15 cellular contexts compared by ENCODE assay signal in the genomic region with DNA sequence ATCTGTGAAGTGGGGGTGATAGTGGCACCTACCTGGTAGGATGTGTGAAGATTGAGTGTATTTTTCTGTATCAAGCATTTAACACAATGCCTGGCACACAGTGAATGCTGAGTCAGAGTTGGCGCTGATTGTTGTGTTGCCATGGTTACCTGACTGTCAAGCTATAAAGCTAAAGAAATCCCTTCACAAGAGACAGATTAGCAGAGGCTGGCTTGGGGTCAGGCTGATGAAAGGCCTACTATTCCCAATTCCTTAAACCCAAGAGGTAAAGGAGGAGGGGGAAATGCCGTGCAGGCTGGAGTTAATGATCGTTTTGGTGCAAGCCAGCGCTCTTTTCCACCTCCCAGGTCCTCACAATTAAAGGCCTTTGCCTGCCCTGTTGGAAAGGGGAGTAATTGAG. TPM values are rescaled to one million over a fixed set of nuclear protein-coding genes. Genes with fewer than 3 reads are reported as not detected.
DNase-seq lines count a peak whose midpoint lies in the region; FAIRE-seq and TF ChIP-seq lines count a peak whose summit lies in the region.
"Had no signal": no experiment of that assay in that cellular context is flagged by ENCODE, and none has a peak within 500 bp of the region (broad histone marks: within the 10 kb centered on the region; RNA-seq: fewer than 3 reads in every experiment).

No MANE protein-coding gene starts in this region.

- H3K4me1 Mint-ChIP-seq in glutamatergic neuron (ENCODE audit: low read depth, unreplicated experiment), result peaks cover 10% of the 10 kb centered on the region

- DNase-seq in stimulated activated CD4-positive, alpha-beta T cell treated with anti-CD3 and anti-CD28 coated beads, Interleukin-15, amount 100 ng/mL, for 24 hours, result peak; percentile 19
- no peak for DNase-seq in stimulated activated CD4-positive, alpha-beta T cell treated with anti-CD3 and anti-CD28 coated beads, Interleukin-4, amount 100 ng/mL, for 4 hours
- DNase-seq in RPMI8226, result peak; percentile 77
- DNase-seq in glutamatergic neuron, result no peak
- DNase-seq in urothelium cell line (ENCODE audit: low spot score), result peak; percentile 34
- no peak for DNase-seq in NCI-H345 (lab: John Stamatoyannopoulos, UW)
- DNase-seq in BE2C, result no peak
- DNase-seq in DMS153 treated with DMSO at 0.1 percent for 48 hours (lab: John Stamatoyannopoulos, UW; ENCODE audit: unreplicated experiment), result no peak
- DNase-seq: CD8-positive, alpha-beta T cell; NCI-H2107; T-helper 17 cell had no signal

- no peak for TF ChIP-seq CTCF in glutamatergic neuron (IDR thresholded peaks at IDR 0.05; ENCODE audit: partially characterized antibody, unreplicated experiment)
- no peak for TF ChIP-seq CTCF in BE2C (IDR thresholded peaks at IDR 0.05; ENCODE audit: low read depth, low read length)

- H3K4me1 ChIP-seq in BE2C, result no peaks in the 10 kb centered on the region

- no peaks in the 10 kb centered on the region for H3K36me3 Mint-ChIP-seq in glutamatergic neuron (ENCODE audit: unreplicated experiment)
- H3K36me3 Mint-ChIP-seq: CD8-positive, alpha-beta T cell had no signal

- no peaks in the 10 kb centered on the region for H3K27me3 ChIP-seq in BE2C

- no peaks in the 10 kb centered on the region for H3K9me3 ChIP-seq in BE2C

- peaks cover 2% of the 10 kb centered on the region for H3K27me3 Mint-ChIP-seq in glutamatergic neuron (ENCODE audit: unreplicated experiment)

- H3K4me3 Mint-ChIP-seq in glutamatergic neuron (ENCODE audit: unreplicated experiment), result no peak overlapping the region
- H3K4me3 Mint-ChIP-seq: CD8-positive, alpha-beta T cell; stimulated activated naive CD8-positive, alpha-beta T cell treated with anti-CD3 and anti-CD28 coated beads, Interleukin-15, Interleukin-2, amounts not matched to agents 100 ng/mL and 50 ng/mL, for 24 hours; T-helper 17 cell had no signal

- H3K27ac Mint-ChIP-seq in glutamatergic neuron (ENCODE audit: unreplicated experiment), result peak overlapping the region; percentile 48
- H3K27ac Mint-ChIP-seq: activated T-helper 2 cell treated with anti-CD3 and anti-CD28 coated beads, Interferon-gamma antibody, Interleukin-2, Interleukin-4, amounts not matched to agents 10 μg/mL and 5 μg/mL and 100 μg/mL, durations not matched to agents 14 hours and 24 hours and 36 hours; CD8-positive, alpha-beta T cell; stimulated activated naive CD8-positive, alpha-beta T cell treated with anti-CD3 and anti-CD28 coated beads, Interleukin-15, Interleukin-2, amounts not matched to agents 100 ng/mL and 50 ng/mL, for 24 hours; T-helper 17 cell had no signal

- H3K36me3 ChIP-seq in BE2C, result no peaks in the 10 kb centered on the region

- no peak overlapping the region for H3K4me3 ChIP-seq in BE2C (ENCODE audit: low read depth, low read length)
- H3K4me3 ChIP-seq: skin epidermis had no signal

- no peak for FAIRE-seq in urothelium cell line (lab: Jason Lieb, UNC)

- peaks cover 3% of the 10 kb centered on the region for H3K9me3 Mint-ChIP-seq in glutamatergic neuron (ENCODE audit: unreplicated experiment)
- H3K9me3 Mint-ChIP-seq: CD8-positive, alpha-beta T cell had no signal

RNA-seq across cellular contexts. Expression of gene CLEC19A, which starts 5.9 kb away (rescaled TPM):
- not detected for total RNA-seq in glutamatergic neuron (ENCODE audit: unreplicated experiment)
- polyA plus RNA-seq in BE2C (2012; ENCODE audit: insufficient read depth, insufficient read length, low read depth), result not detected
- total RNA-seq: activated T-helper 2 cell treated with anti-CD3 and anti-CD28 coated beads, Interferon-gamma antibody, Interleukin-2, Interleukin-4, amounts not matched to agents 10 μg/mL and 5 μg/mL and 100 μg/mL, durations not matched to agents 14 hours and 24 hours and 36 hours; CD8-positive, alpha-beta T cell; left lobe of liver; T-helper 17 cell had no signal

Comparison
In these comparisons a context has a peak if more than half of its experiments do, and no peak if none do; other contexts are left out.
1. DNase-seq: peak in stimulated activated CD4-positive, alpha-beta T cell treated with anti-CD3 and anti-CD28 coated beads, Interleukin-15, amount 100 ng/mL, for 24 hours (single experiment), RPMI8226 (single experiment) and urothelium cell line (single experiment); none in stimulated activated CD4-positive, alpha-beta T cell treated with anti-CD3 and anti-CD28 coated beads, Interleukin-4, amount 100 ng/mL, for 4 hours (0 of 2), glutamatergic neuron (single experiment), NCI-H345 (single experiment), BE2C (single experiment) and DMS153 treated with DMSO at 0.1 percent for 48 hours (single experiment).